In genomic region chr7:4083513-4083912, GRCh38 we compare ENCODE assay signal across 19 cellular contexts.
DNase-seq lines count a peak whose midpoint lies in the region; ATAC-seq, FAIRE-seq and TF ChIP-seq lines count a peak whose summit lies in the region.
"Had no signal": no experiment of that assay in that cellular context is flagged by ENCODE, and none has a peak within 500 bp of the region (broad histone marks: within the 10 kb centered on the region; RNA-seq: fewer than 3 reads in every experiment).

No MANE protein-coding gene starts in this region.

- H3K4me1 Mint-ChIP-seq in CD4-positive, CD25-positive, alpha-beta regulatory T cell = peaks cover 0 to 5% (median 1%) of the 10 kb centered on the region in 4 donors
- peaks cover 7% of the 10 kb centered on the region for H3K4me1 Mint-ChIP-seq in memory B cell
- H3K4me1 Mint-ChIP-seq in stimulated activated memory B cell treated with anti-CD40 and anti-IgM and Interleukin-4, amounts not matched to agents 10 μg/mL and 1 μg/mL and 100 μg/mL, for 72 hours = peaks cover 12% of the 10 kb centered on the region

- peak; percentile 28 for FAIRE-seq in HTR-8/SVneo (lab: Jason Lieb, UNC)
- FAIRE-seq: A204.1, GM12878 had no signal

- H3K4me1 ChIP-seq in CD4-positive, CD25-positive, alpha-beta regulatory T cell (ENCODE audit: control insufficient read depth, insufficient read depth, low read length, poor library complexity, severe bottlenecking) = no peaks in the 10 kb centered on the region
- H3K4me1 ChIP-seq: HAP-1 had no signal

- H3K9me3 ChIP-seq in CD4-positive, CD25-positive, alpha-beta regulatory T cell (ENCODE audit: control insufficient read depth in 2 of 2, low read length in 2 of 2) = peaks cover 0 to 3% of the 10 kb centered on the region in 2 experiments
- H3K9me3 ChIP-seq: HAP-1 had no signal

- H3K27me3 Mint-ChIP-seq in CD4-positive, CD25-positive, alpha-beta regulatory T cell = no peaks in the 10 kb centered on the region
- H3K27me3 Mint-ChIP-seq in memory B cell = no peaks in the 10 kb centered on the region
- H3K27me3 Mint-ChIP-seq in stimulated activated memory B cell treated with anti-CD40 and anti-IgM and Interleukin-4, amounts not matched to agents 10 μg/mL and 1 μg/mL and 100 μg/mL, for 72 hours = no peaks in the 10 kb centered on the region

- no peaks in the 10 kb centered on the region for H3K36me3 Mint-ChIP-seq in CD4-positive, CD25-positive, alpha-beta regulatory T cell
- H3K36me3 Mint-ChIP-seq in memory B cell = peaks cover 5% of the 10 kb centered on the region
- peaks cover 4% of the 10 kb centered on the region for H3K36me3 Mint-ChIP-seq in stimulated activated memory B cell treated with anti-CD40 and anti-IgM and Interleukin-4, amounts not matched to agents 10 μg/mL and 1 μg/mL and 100 μg/mL, for 72 hours
- H3K36me3 Mint-ChIP-seq: CD8-positive, alpha-beta T cell had no signal

- no peaks in the 10 kb centered on the region for H3K27me3 ChIP-seq in CD4-positive, CD25-positive, alpha-beta regulatory T cell (ENCODE audit: control insufficient read depth, insufficient read depth, low read length)

- peaks cover 0 to 9% (median 0%) of the 10 kb centered on the region in 7 donors for H3K9me3 Mint-ChIP-seq in CD4-positive, CD25-positive, alpha-beta regulatory T cell
- peaks cover 8% of the 10 kb centered on the region for H3K9me3 Mint-ChIP-seq in memory B cell
- peaks cover 13% of the 10 kb centered on the region for H3K9me3 Mint-ChIP-seq in stimulated activated memory B cell treated with anti-CD40 and anti-IgM and Interleukin-4, amounts not matched to agents 10 μg/mL and 1 μg/mL and 100 μg/mL, for 72 hours
- H3K9me3 Mint-ChIP-seq: CD8-positive, alpha-beta T cell had no signal

- DNase-seq in CD4-positive, CD25-positive, alpha-beta regulatory T cell = no peak
- DNase-seq in HTR-8/SVneo (ENCODE audit: insufficient read length, low spot score) (no peak), memory B cell (ENCODE audit: low spot score in 2 of 2) (no peak), erythroblast (lab: John Stamatoyannopoulos, UW) (no peak), NCI-H510A treated with DMSO at 0.1 percent for 48 hours (lab: John Stamatoyannopoulos, UW) (no peak)
- DNase-seq: ACHN; CD8-positive, alpha-beta T cell; DMS 273 treated with DMSO at 0.1 percent for 48 hours; DMS53; DND-41; EL; GM23248 had no signal

- peak overlapping the region; percentile 23 for H3K27ac ChIP-seq in CD4-positive, CD25-positive, alpha-beta regulatory T cell (ENCODE audit: insufficient read depth, low read length, poor library complexity, severe bottlenecking)
- H3K27ac ChIP-seq: C4-2B, GM23248, KMS-11 had no signal

- no peak overlapping the region for H3K27ac Mint-ChIP-seq in CD4-positive, CD25-positive, alpha-beta regulatory T cell
- peak overlapping the region; percentile 92 for H3K27ac Mint-ChIP-seq in memory B cell
- peak overlapping the region; percentile 76 for H3K27ac Mint-ChIP-seq in stimulated activated memory B cell treated with anti-CD40 and anti-IgM and Interleukin-4, amounts not matched to agents 10 μg/mL and 1 μg/mL and 100 μg/mL, for 72 hours

- H3K36me3 ChIP-seq in CD4-positive, CD25-positive, alpha-beta regulatory T cell (ENCODE audit: control insufficient read depth, insufficient read depth, low read length) = no peaks in the 10 kb centered on the region
- H3K36me3 ChIP-seq: HAP-1 had no signal

- H3K4me3 ChIP-seq in CD4-positive, CD25-positive, alpha-beta regulatory T cell (ENCODE audit: low read depth, low read length) = no peak overlapping the region
- H3K4me3 ChIP-seq: GM12878, GM23248, HAP-1 had no signal

- ATAC-seq in CD4-positive, CD25-positive, alpha-beta regulatory T cell (ENCODE audit: low read depth in 2 of 2) = no peak
- ATAC-seq in memory B cell (ENCODE audit: low read depth) = no peak
- ATAC-seq in stimulated activated memory B cell treated with anti-CD40 and anti-IgM and Interleukin-4, amounts not matched to agents 10 μg/mL and 1 μg/mL and 100 μg/mL, for 72 hours = no peak
- ATAC-seq in HG02623 (IDR thresholded peaks at IDR 0.05; ENCODE audit: unreplicated experiment) = no peak
- ATAC-seq: CD8-positive, alpha-beta T cell; GM12878 had no signal

- TF ChIP-seq POLR2A in erythroblast (IDR thresholded peaks at IDR 0.05; ENCODE audit: low read length) = no peak

- no peak overlapping the region for H3K4me3 Mint-ChIP-seq in CD4-positive, CD25-positive, alpha-beta regulatory T cell
- no peak overlapping the region for H3K4me3 Mint-ChIP-seq in memory B cell
- H3K4me3 Mint-ChIP-seq in stimulated activated memory B cell treated with anti-CD40 and anti-IgM and Interleukin-4, amounts not matched to agents 10 μg/mL and 1 μg/mL and 100 μg/mL, for 72 hours = no peak overlapping the region
- H3K4me3 Mint-ChIP-seq: CD8-positive, alpha-beta T cell had no signal

Comparison
In these comparisons a context has a peak if more than half of its experiments do, and no peak if none do; other contexts are left out.
1. H3K27ac Mint-ChIP-seq: peak in memory B cell (single experiment) and stimulated activated memory B cell treated with anti-CD40 and anti-IgM and Interleukin-4, amounts not matched to agents 10 μg/mL and 1 μg/mL and 100 μg/mL, for 72 hours (single experiment); none in CD4-positive, CD25-positive, alpha-beta regulatory T cell (0 of 3).